In the genomic region with DNA sequence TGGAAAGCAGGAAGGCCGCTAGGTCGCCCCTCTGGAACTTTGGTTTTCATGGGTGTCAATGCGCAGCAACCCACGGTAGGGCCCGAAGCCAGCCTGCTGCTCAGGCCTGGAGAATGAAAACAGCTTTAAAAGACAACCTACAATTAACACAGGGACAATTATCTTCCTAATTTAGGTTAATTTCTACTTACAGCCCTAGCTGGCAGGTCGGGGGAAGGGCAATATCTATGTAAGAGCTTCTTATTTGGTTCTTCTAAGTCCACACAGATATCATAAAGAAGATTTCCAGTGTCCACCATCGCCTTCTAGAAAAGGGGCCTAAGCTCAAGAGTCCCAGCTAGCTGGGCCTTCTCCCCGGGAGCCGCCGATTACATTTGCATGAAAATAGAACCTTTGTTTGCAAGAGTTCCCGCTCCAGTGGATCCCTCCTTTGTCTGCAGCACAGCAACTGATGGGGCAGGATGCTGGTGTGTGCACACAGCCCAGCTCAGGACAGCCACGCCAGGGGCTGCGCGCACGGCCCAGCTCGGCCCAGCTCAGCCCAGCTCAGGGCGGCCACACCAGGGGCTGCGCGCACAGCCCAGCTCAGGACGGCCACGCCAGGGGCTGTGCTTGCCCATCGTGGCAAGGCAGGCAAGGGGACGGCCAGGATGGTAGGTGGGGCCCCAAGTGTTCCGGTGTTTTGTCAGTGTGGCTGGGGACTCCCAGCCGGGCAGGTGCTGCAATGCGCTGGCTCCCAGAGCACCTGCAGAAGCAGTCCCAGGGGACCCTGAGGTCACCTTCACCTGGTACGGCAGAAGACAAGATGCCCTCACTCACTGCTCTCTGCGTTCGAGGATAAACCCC, we compare ENCODE assay signal across 10 cellular contexts.
DNase-seq lines count a peak whose midpoint lies in the region; ATAC-seq and TF ChIP-seq lines count a peak whose summit lies in the region.
"Had no signal": no experiment of that assay in that cellular context is flagged by ENCODE, and none has a peak within 500 bp of the region (broad histone marks: within the 10 kb centered on the region; RNA-seq: fewer than 3 reads in every experiment).

No MANE protein-coding gene starts in this region.

- H3K4me3 ChIP-seq in HAP-1 (no peak overlapping the region), RWPE2 (ENCODE audit: severe bottlenecking) (no peak overlapping the region), skeletal muscle tissue (ENCODE audit: low read length in 3 of 3) (peak overlapping the region in 2 of 3 donors; percentile 9 to 41), SJCRH30 (no peak overlapping the region)

- no peak for ATAC-seq in RWPE2 (ENCODE audit: low read depth)

- in situ Hi-C loops in HAP-1 (cut with MboI; ENCODE audit: low sequenced_read_pairs): no loop called here

- H3K27ac ChIP-seq in RWPE2 (ENCODE audit: poor library complexity, severe bottlenecking) (no peak overlapping the region), skeletal muscle tissue (ENCODE audit: low read depth, low read length) (peak overlapping the region; percentile 90), SJCRH30 (no peak overlapping the region)
- H3K27ac ChIP-seq: neutrophil had no signal

- H3K27me3 ChIP-seq in HAP-1 (ENCODE audit: low read depth) (no peaks in the 10 kb centered on the region), RWPE2 (ENCODE audit: insufficient read depth, poor library complexity, severe bottlenecking) (no peaks in the 10 kb centered on the region), skeletal muscle tissue (ENCODE audit: control insufficient read depth in 3 of 3, insufficient read depth in 3 of 3, low read length in 3 of 3) (no peaks in the 10 kb centered on the region), SJCRH30 (no peaks in the 10 kb centered on the region)
- H3K27me3 ChIP-seq: neutrophil had no signal

- no peaks in the 10 kb centered on the region for H3K9me3 ChIP-seq in HAP-1
- no peaks in the 10 kb centered on the region for H3K9me3 ChIP-seq in RWPE2 (ENCODE audit: severe bottlenecking)
- no peaks in the 10 kb centered on the region for H3K9me3 ChIP-seq in skeletal muscle tissue (ENCODE audit: control insufficient read depth in 3 of 3, low read length in 3 of 3)
- H3K9me3 ChIP-seq in SJCRH30 (replicated peaks): no peaks in the 10 kb centered on the region
- H3K9me3 ChIP-seq: neutrophil had no signal

- H3K4me1 ChIP-seq in HAP-1 (peaks cover 45% of the 10 kb centered on the region), RWPE2 (ENCODE audit: insufficient read depth, poor library complexity, severe bottlenecking) (peaks cover 10% of the 10 kb centered on the region), skeletal muscle tissue (ENCODE audit: control insufficient read depth in 3 of 3, insufficient read depth in 3 of 3, low read length in 3 of 3) (peaks cover 86 to 91% (median 90%) of the 10 kb centered on the region in 3 donors), SJCRH30 (peaks cover 18% of the 10 kb centered on the region)

- TF ChIP-seq CTCF in RWPE2 (IDR thresholded peaks at IDR 0.05; ENCODE audit: poor library complexity, severe bottlenecking): no peak

- no peaks in the 10 kb centered on the region for H3K36me3 ChIP-seq in HAP-1 (replicated peaks)
- H3K36me3 ChIP-seq in RWPE2 (ENCODE audit: low read depth): no peaks in the 10 kb centered on the region
- peaks cover 0 to 5% (median 0%) of the 10 kb centered on the region in 3 donors for H3K36me3 ChIP-seq in skeletal muscle tissue (ENCODE audit: control insufficient read depth in 3 of 3, insufficient read depth in 3 of 3, low read length in 3 of 3)
- no peaks in the 10 kb centered on the region for H3K36me3 ChIP-seq in SJCRH30
- H3K36me3 ChIP-seq: neutrophil had no signal

- H3K9ac ChIP-seq in skeletal muscle tissue (ENCODE audit: low read depth in 1 of 3, low read length in 3 of 3): peak overlapping the region; percentile 57 to 69 (median 65)

- DNase-seq in HAP-1 (ENCODE audit: low spot score in 2 of 2) (peak; percentile 91 to 92), RWPE2 (ENCODE audit: low spot score) (peak; percentile 19), iPS DF 4.7 (ENCODE audit: extremely low read depth, low spot score) (peak; percentile 49), NCI-H1048 (lab: John Stamatoyannopoulos, UW) (no peak), NK-92 (lab: John Stamatoyannopoulos, UW; ENCODE audit: unreplicated experiment) (no peak), NCI-H2196 (lab: John Stamatoyannopoulos, UW; ENCODE audit: unreplicated experiment) (no peak), SJCRH30 (no peak)
- DNase-seq: GDM1 had no signal

Comparison
In these comparisons a context has a peak if more than half of its experiments do, and no peak if none do; other contexts are left out.
1. DNase-seq: peak in HAP-1 (2 of 2), RWPE2 (single experiment) and iPS DF 4.7 (single experiment); none in NCI-H1048 (single experiment), NK-92 (single experiment), NCI-H2196 (single experiment) and SJCRH30 (0 of 2).
2. H3K4me3 ChIP-seq: peak in skeletal muscle tissue (2 of 3); none in HAP-1 (single experiment), RWPE2 (single experiment) and SJCRH30 (single experiment).